Comparison of ENCODE assay signal across 18 cellular contexts in genomic region chr16:2855536-2855935, GRCh38. TPM values are rescaled to one million over a fixed set of nuclear protein-coding genes. Genes with fewer than 3 reads are reported as not detected.
"Had no signal": no experiment of that assay in that cellular context is flagged by ENCODE, and none has a peak within 500 bp of the region (broad histone marks: within the 10 kb centered on the region; RNA-seq: fewer than 3 reads in every experiment).

No MANE protein-coding gene starts in this region.

- H3K9me3 ChIP-seq: gastrocnemius medialis, prostate gland had no signal

- H3K4me3 ChIP-seq: gastrocnemius medialis, heart left ventricle, prostate gland, right atrium auricular region had no signal

- H3K4me3 Mint-ChIP-seq: activated naive CD8-positive, alpha-beta T cell; activated T-helper 1 cell treated with anti-CD3 and anti-CD28 coated beads, Interleukin-12 subunit alpha, Interleukin-12 subunit beta, Interleukin-2, Interleukin-4 antibody, amounts not matched to agents 30 ng/mL and 10 ng/mL and 1 ng/mL, durations not matched to agents 14 hours and 24 hours and 36 hours; effector memory CD8-positive, alpha-beta T cell; stimulated activated naive CD8-positive, alpha-beta T cell treated with anti-CD3 and anti-CD28 coated beads, Interleukin-15, amount 100 ng/mL, for 72 hours; T-helper 2 cell treated with Interferon-gamma antibody and Interleukin-4, amounts not matched to agents 5 μg/mL and 100 μg/mL, for 36 hours had no signal

- ATAC-seq: effector memory CD8-positive, alpha-beta T cell; gastrocnemius medialis; heart left ventricle; left ventricle myocardium superior; stimulated activated naive CD8-positive, alpha-beta T cell treated with anti-CD3 and anti-CD28 coated beads, Interleukin-15, amount 100 ng/mL, for 72 hours had no signal

- H3K36me3 ChIP-seq: gastrocnemius medialis, heart left ventricle, prostate gland, right atrium auricular region had no signal

- H3K4me1 ChIP-seq: gastrocnemius medialis, prostate gland had no signal

- H3K27me3 Mint-ChIP-seq: activated naive CD8-positive, alpha-beta T cell had no signal

- H3K27ac ChIP-seq: epithelial cell of prostate, gastrocnemius medialis, heart left ventricle, prostate gland, right atrium auricular region had no signal

- H3K27ac Mint-ChIP-seq: activated naive CD8-positive, alpha-beta T cell; activated T-helper 1 cell treated with anti-CD3 and anti-CD28 coated beads, Interleukin-12 subunit alpha, Interleukin-12 subunit beta, Interleukin-2, Interleukin-4 antibody, amounts not matched to agents 30 ng/mL and 10 ng/mL and 1 ng/mL, durations not matched to agents 14 hours and 24 hours and 36 hours; T-helper 2 cell treated with Interferon-gamma antibody and Interleukin-4, amounts not matched to agents 5 μg/mL and 100 μg/mL, for 36 hours had no signal

- DNase-seq: activated CD4-positive, alpha-beta T cell treated with anti-CD3 and anti-CD28 coated beads, Interleukin-2, amount 50 U/mL, for 4 hours; gastrocnemius medialis; heart left ventricle; kidney glomerular epithelial cell; left ventricle myocardium superior; stimulated activated naive CD8-positive, alpha-beta T cell treated with anti-CD3 and anti-CD28 coated beads, Interleukin-15, amount 100 ng/mL, for 72 hours had no signal

RNA-seq across cellular contexts. Expression of gene PRSS22, which starts 2.4 kb away (rescaled TPM):
- total RNA-seq: activated T-helper 1 cell treated with anti-CD3 and anti-CD28 coated beads, Interleukin-12 subunit alpha, Interleukin-12 subunit beta, Interleukin-2, Interleukin-4 antibody, amounts not matched to agents 30 ng/mL and 10 ng/mL and 1 ng/mL, durations not matched to agents 14 hours and 24 hours and 36 hours; dermis microvascular lymphatic vessel endothelial cell; gastrocnemius medialis; heart left ventricle; left ventricle myocardium superior; omental fat pad; right atrium auricular region; skeletal muscle tissue; temporal lobe had no signal
- polyA plus RNA-seq: heart left ventricle, neural cell had no signal

RNA-seq across cellular contexts. Expression of gene ZG16B, which starts 25.4 kb away (rescaled TPM):
- total RNA-seq: gastrocnemius medialis had no signal
- polyA plus RNA-seq: heart left ventricle, neural cell had no signal

RNA-seq across cellular contexts. Expression of gene PRSS21, which starts 38.5 kb away (rescaled TPM):
- total RNA-seq: gastrocnemius medialis, heart left ventricle, left ventricle myocardium superior, right atrium auricular region, skeletal muscle tissue, temporal lobe had no signal
- polyA plus RNA-seq: heart left ventricle, neural cell had no signal
